ENCODE assay signal across 20 cellular contexts in the genomic region with DNA sequence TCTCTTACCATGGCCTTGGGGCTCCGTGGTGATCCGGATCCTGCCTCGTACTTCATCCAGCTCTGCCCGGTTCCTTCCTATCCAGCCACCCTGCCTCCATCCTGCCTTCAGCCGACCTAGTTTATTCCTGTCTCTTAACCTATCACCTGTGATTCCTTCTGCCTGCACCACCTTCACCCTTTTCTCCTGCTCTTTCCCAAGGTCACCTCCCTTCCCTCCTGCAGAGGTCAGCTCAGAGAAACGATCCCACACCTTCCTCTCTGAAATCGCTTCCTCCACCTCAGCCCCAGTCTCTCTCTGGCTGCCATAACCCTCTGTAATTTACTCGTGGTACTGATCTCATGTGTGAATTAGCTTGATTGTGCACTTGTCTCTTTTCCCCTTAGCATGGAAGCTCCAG.
"Had no signal": no experiment of that assay in that cellular context is flagged by ENCODE, and none has a peak within 500 bp of the region (broad histone marks: within the 10 kb centered on the region; RNA-seq: fewer than 3 reads in every experiment).

No MANE protein-coding gene starts in this region.

- H3K4me3 ChIP-seq: coronary artery, left lung, mucosa of descending colon, thoracic aorta, upper lobe of right lung had no signal

- H3K9me3 ChIP-seq: left lung, mucosa of descending colon, neutrophil, thoracic aorta, upper lobe of right lung had no signal

- DNase-seq: activated CD4-positive, alpha-beta memory T cell treated with anti-CD3 and anti-CD28 coated beads, Interleukin-2, amount 10 ng/mL, durations not matched to agents 7 days and 5 days; activated CD4-positive, alpha-beta T cell treated with anti-CD3 and anti-CD28 coated beads for 48 hours; activated CD4-positive, CD25-positive, alpha-beta regulatory T cell; activated naive CD4-positive, alpha-beta T cell treated with anti-CD3 and anti-CD28 coated beads, Interleukin-2, amount 10 ng/mL, durations not matched to agents 7 days and 5 days; activated naive CD8-positive, alpha-beta T cell treated with anti-CD3 and anti-CD28 coated beads, Interleukin-2, amount 50 U/mL, for 24 hours; activated T-cell treated with anti-CD3 and anti-CD28 coated beads, Interleukin-2, amount 50 U/mL, for 4 hours; anterior cingulate cortex; brain microvascular endothelial cell; erythroblast; head of caudate nucleus; left lung; mucosa of descending colon; naive thymus-derived CD4-positive, alpha-beta T cell; stimulated activated naive CD8-positive, alpha-beta T cell treated with anti-CD3 and anti-CD28 coated beads, Interleukin-15, amount 100 ng/mL, for 72 hours; T-helper 1 cell; T1000; upper lobe of right lung had no signal

- ATAC-seq: activated naive CD8-positive, alpha-beta T cell treated with anti-CD3 and anti-CD28 coated beads, Interleukin-2, amount 50 U/mL, for 24 hours; activated T-cell treated with anti-CD3 and anti-CD28 coated beads, Interleukin-2, amount 50 U/mL, for 4 hours; left lung; mucosa of descending colon; naive thymus-derived CD4-positive, alpha-beta T cell; stimulated activated naive CD8-positive, alpha-beta T cell treated with anti-CD3 and anti-CD28 coated beads, Interleukin-15, amount 100 ng/mL, for 72 hours; upper lobe of right lung had no signal

- H3K27me3 ChIP-seq: brain microvascular endothelial cell, left lung, neutrophil, upper lobe of right lung had no signal

- H3K36me3 ChIP-seq: brain microvascular endothelial cell, left lung, neutrophil, thoracic aorta, upper lobe of right lung had no signal

- H3K27ac ChIP-seq: brain microvascular endothelial cell, coronary artery, left lung, neutrophil, thoracic aorta, upper lobe of right lung had no signal
